3 cellular contexts compared by ENCODE assay signal in the genomic region with DNA sequence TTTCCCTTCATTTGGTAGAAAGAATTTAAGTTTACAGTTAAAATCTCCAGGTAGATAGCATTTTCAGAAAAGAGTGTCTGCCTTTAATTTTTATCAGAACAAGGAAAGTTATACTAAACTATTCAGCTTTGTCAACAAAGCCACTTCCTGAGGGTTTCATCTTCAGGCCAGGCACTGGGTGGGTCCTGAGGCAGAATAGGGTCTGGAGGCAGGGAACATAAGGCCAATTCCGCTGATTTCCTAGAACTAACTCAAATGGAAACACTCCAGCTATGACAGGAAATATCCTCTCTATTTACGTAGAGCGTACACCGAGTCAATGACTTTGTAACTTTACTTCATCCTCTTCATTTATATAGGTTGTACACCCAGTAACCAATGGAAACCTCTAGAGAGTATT.
TF ChIP-seq lines count a peak whose summit lies in the region.

No MANE protein-coding gene starts in this region.

TF ChIP-seq in HepG2, 621 proteins besides CTCF, POLR2A, EP300 and RAD21:
- TF ChIP-seq ZNF75D (CRISPR knock-in tag; IDR thresholded peaks at IDR 0.05; ENCODE audit: borderline replicate concordance), result no peak
- TF ChIP-seq PHB2 (IDR thresholded peaks at IDR 0.05; ENCODE audit: partially characterized antibody), result no peak
- TF ChIP-seq NFATC3 (CRISPR knock-in tag; IDR thresholded peaks at IDR 0.05), result no peak
- TF ChIP-seq HOXD1 (CRISPR knock-in tag; IDR thresholded peaks at IDR 0.05), result no peak
- TF ChIP-seq, protein P1, sequence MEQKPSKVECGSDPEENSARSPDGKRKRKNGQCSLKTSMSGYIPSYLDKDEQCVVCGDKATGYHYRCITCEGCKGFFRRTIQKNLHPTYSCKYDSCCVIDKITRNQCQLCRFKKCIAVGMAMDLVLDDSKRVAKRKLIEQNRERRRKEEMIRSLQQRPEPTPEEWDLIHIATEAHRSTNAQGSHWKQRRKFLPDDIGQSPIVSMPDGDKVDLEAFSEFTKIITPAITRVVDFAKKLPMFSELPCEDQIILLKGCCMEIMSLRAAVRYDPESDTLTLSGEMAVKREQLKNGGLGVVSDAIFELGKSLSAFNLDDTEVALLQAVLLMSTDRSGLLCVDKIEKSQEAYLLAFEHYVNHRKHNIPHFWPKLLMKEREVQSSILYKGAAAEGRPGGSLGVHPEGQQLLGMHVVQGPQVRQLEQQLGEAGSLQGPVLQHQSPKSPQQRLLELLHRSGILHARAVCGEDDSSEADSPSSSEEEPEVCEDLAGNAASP (CRISPR knock-in tag; IDR thresholded peaks at IDR 0.05; ENCODE audit: borderline replicate concordance), result no peak
- TF ChIP-seq JUNB (CRISPR knock-in tag; IDR thresholded peaks at IDR 0.05; ENCODE audit: borderline replicate concordance), result no peak
TF ChIP-seq in HepG2: peak in this region for 0.

TF ChIP-seq in WTC11, 78 proteins besides CTCF, POLR2A, EP300 and RAD21:
- TF ChIP-seq SMAD3 (CRISPR knock-in tag; IDR thresholded peaks at IDR 0.05; ENCODE audit: borderline replicate concordance) (no peak), TEAD1 (CRISPR knock-in tag; IDR thresholded peaks at IDR 0.05) (no peak)

TF ChIP-seq in endothelial cell of umbilical vein, 7 proteins besides CTCF, POLR2A, EP300 and RAD21:
- no peak for TF ChIP-seq MYC (IDR thresholded peaks at IDR 0.05; ENCODE audit: low read depth, low read length)
- no peak for TF ChIP-seq GATA2 (IDR thresholded peaks at IDR 0.05; ENCODE audit: insufficient read depth, insufficient read length, low read depth, low read length)
- TF ChIP-seq POLR2AphosphoS5 (IDR thresholded peaks at IDR 0.05; ENCODE audit: insufficient read depth, low read depth, low read length), result no peak
- TF ChIP-seq, protein P2, sequence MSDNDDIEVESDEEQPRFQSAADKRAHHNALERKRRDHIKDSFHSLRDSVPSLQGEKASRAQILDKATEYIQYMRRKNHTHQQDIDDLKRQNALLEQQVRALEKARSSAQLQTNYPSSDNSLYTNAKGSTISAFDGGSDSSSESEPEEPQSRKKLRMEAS (IDR thresholded peaks at IDR 0.05; ENCODE audit: insufficient read depth, insufficient read length), result no peak
- TF ChIP-seq EZH2 (IDR thresholded peaks at IDR 0.05; ENCODE audit: borderline replicate concordance, low read depth, low read length, severe bottlenecking), result no peak
- TF ChIP-seq JUN (IDR thresholded peaks at IDR 0.05; ENCODE audit: borderline replicate concordance, insufficient read depth, insufficient read length, low read depth), result no peak
- TF ChIP-seq FOS (IDR thresholded peaks at IDR 0.05; ENCODE audit: borderline replicate concordance, insufficient read depth, low read length), result no peak
